In genomic region chr22:43795320-43795719, GRCh38 we compare ENCODE assay signal across 17 cellular contexts. TPM values are rescaled to one million over a fixed set of nuclear protein-coding genes. Genes with fewer than 3 reads are reported as not detected.
DNase-seq lines count a peak whose midpoint lies in the region; TF ChIP-seq lines count a peak whose summit lies in the region.
"Had no signal": no experiment of that assay in that cellular context is flagged by ENCODE, and none has a peak within 500 bp of the region (broad histone marks: within the 10 kb centered on the region; RNA-seq: fewer than 3 reads in every experiment).

No MANE protein-coding gene starts in this region.

- H3K4me3 ChIP-seq in cardiac muscle cell (no peak overlapping the region), esophagus muscularis mucosa (no peak overlapping the region)
- H3K4me3 ChIP-seq: A549; BLaER1 treated with 17β-estradiol and CSF1 and Interleukin-3, amounts not matched to agents 10 nM and 100 nM had no signal

- H3K36me3 ChIP-seq in cardiac muscle cell (no peaks in the 10 kb centered on the region), esophagus muscularis mucosa (no peaks in the 10 kb centered on the region)
- H3K36me3 ChIP-seq: BLaER1 treated with 17β-estradiol and CSF1 and Interleukin-3, amounts not matched to agents 10 nM and 100 nM had no signal

- no peaks in the 10 kb centered on the region for H3K27me3 ChIP-seq in cardiac muscle cell
- no peaks in the 10 kb centered on the region for H3K27me3 ChIP-seq in esophagus muscularis mucosa
- H3K27me3 ChIP-seq: BLaER1 treated with 17β-estradiol and CSF1 and Interleukin-3, amounts not matched to agents 10 nM and 100 nM had no signal

- H3K27ac ChIP-seq in cardiac muscle cell, result peak overlapping the region; percentile 48
- no peak overlapping the region for H3K27ac ChIP-seq in esophagus muscularis mucosa (replicated peaks in 1 of 4)
- peak overlapping the region; percentile 50 for H3K27ac ChIP-seq in temporal lobe (ENCODE audit: low read depth, low read length)
- H3K27ac ChIP-seq: 22Rv1; A549; BLaER1 treated with 17β-estradiol and CSF1 and Interleukin-3, amounts not matched to agents 10 nM and 100 nM; C4-2B had no signal

- no peak for TF ChIP-seq POLR2A in esophagus muscularis mucosa (IDR thresholded peaks at IDR 0.05; ENCODE audit: low read depth)

- TF ChIP-seq CTCF in cardiac muscle cell (IDR thresholded peaks at IDR 0.05; ENCODE audit: low read depth, low read length), result no peak
- TF ChIP-seq CTCF in esophagus muscularis mucosa (IDR thresholded peaks at IDR 0.05), result no peak

- TF ChIP-seq EP300 in esophagus muscularis mucosa (IDR thresholded peaks at IDR 0.05), result no peak

- intact Hi-C loops in cardiac septum (cut with DNase I) (loop anchor here (10.0 kb wide), 1 partner anchor 411 kb away; no protein-coding TSS in a partner anchor), esophagus muscularis mucosa (cut with DNase I) (no loop called here)

- no peaks in the 10 kb centered on the region for H3K9me3 ChIP-seq in cardiac muscle cell (ENCODE audit: low read depth)
- H3K9me3 ChIP-seq in esophagus muscularis mucosa, result peaks cover 0 to under 1% (median 0%) of the 10 kb centered on the region in 4 donors
- H3K9me3 ChIP-seq: A549, Caco-2 had no signal

- WGBS in esophagus muscularis mucosa, result 94% methylated on average over 7 of the region's 7 CpGs

- peaks cover 19% of the 10 kb centered on the region for H3K4me1 ChIP-seq in cardiac muscle cell (ENCODE audit: low read depth)
- H3K4me1 ChIP-seq in esophagus muscularis mucosa, result peaks cover 0 to 8% (median 6%) of the 10 kb centered on the region in 4 donors
- H3K4me1 ChIP-seq: A549, Caco-2 had no signal

- DNase-seq in cardiac muscle cell (ENCODE audit: low read depth in 1 of 2, low spot score in 1 of 2) (no peak), cardiac septum (ENCODE audit: low spot score) (no peak), esophagus muscularis mucosa (ENCODE audit: extremely low spot score) (peak; percentile 89), HCEC 1CT (no peak)
- DNase-seq in stimulated activated CD4-positive, alpha-beta T cell treated with anti-CD3 and anti-CD28 coated beads, Interleukin-15, amount 100 ng/mL, for 24 hours, result no peak
- DNase-seq: AML-193; Caco-2; Calu3; CD4-positive, alpha-beta T cell; CD8-positive, alpha-beta T cell; DMS79 treated with DMSO at 0.1 percent for 48 hours; GF-D8 had no signal

RNA-seq across cellular contexts. Expression of gene EFCAB6, which starts 16.8 kb away (rescaled TPM):
- total RNA-seq in cardiac muscle cell, result 2.2 and 3.8 TPM in 2 replicates
- 1.5 and 2.4 TPM in 2 replicates for polyA plus RNA-seq in cardiac muscle cell
- total RNA-seq in cardiac septum, result 1.3 TPM
- 1 to 10 TPM; 1.2 to 4.0 (median 3.0) TPM for total RNA-seq in esophagus muscularis mucosa
- total RNA-seq in temporal lobe, result 7.6 TPM
- total RNA-seq: Caco-2 had no signal

Comparison
In these comparisons a context has a peak if more than half of its experiments do, and no peak if none do; other contexts are left out.
1. H3K27ac ChIP-seq: peak in cardiac muscle cell (single experiment) and temporal lobe (single experiment); none in esophagus muscularis mucosa (0 of 4).